ENCODE assay signal across 15 cellular contexts in the genomic region with DNA sequence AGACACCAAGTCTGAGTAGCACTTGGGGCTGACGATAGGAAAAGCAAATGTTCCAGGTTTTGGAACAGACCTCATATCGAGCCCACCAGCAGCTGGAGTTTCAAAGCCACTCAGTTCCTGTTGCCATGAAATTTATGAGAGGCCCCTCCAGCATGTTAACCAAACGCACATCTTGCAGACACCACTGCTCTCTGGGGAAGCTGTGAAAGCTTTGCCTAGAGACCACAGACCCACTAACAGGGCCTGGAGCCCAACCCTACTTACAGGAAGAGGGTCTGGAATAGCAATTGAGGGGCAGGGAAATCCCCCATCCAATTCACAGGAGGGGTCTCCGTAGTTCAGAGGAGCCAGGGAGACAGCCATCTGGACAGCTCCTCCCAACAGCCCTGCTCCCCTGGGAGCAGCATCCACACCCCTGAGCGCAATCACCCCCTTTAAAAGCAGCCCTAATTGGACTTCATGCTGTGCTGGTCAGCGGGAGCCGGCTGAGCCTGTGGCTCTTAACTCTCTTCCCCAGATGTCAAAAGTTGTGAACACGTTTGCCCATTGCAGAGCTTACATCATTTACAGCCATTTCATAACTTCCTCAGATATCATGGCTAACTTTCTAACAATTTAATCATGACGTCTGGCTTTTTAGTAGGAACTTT.
DNase-seq lines count a peak whose midpoint lies in the region; ATAC-seq and TF ChIP-seq lines count a peak whose summit lies in the region.
"Had no signal": no experiment of that assay in that cellular context is flagged by ENCODE, and none has a peak within 500 bp of the region (broad histone marks: within the 10 kb centered on the region; RNA-seq: fewer than 3 reads in every experiment).

No MANE protein-coding gene starts in this region.

- intact Hi-C loops in A673 (cut with micrococcal nuclease; ENCODE audit: unreplicated experiment): no loop called here

- no peaks in the 10 kb centered on the region for H3K36me3 ChIP-seq in A673 (ENCODE audit: insufficient read depth, low read length, poor library complexity, severe bottlenecking)
- H3K36me3 ChIP-seq: adrenal gland, gastroesophageal sphincter had no signal

- TF ChIP-seq CTCF in A673 (conservative IDR thresholded peaks at IDR 0.05; ENCODE audit: low read depth, low read length) (no peak), fibroblast of pulmonary artery (IDR thresholded peaks at IDR 0.05; ENCODE audit: low read length, missing control alignments) (no peak)

- CTCF ChIA-PET in A673 (lab: Charles Lee): no interaction called here

- DNase-seq in A673 (ENCODE audit: low spot score) (peak; percentile 52), GM03348 (ENCODE audit: low spot score) (peak; percentile 19), NCI-H524 treated with DMSO at 0.1 percent for 48 hours (lab: John Stamatoyannopoulos, UW) (peak; percentile 82), fibroblast of pulmonary artery (ENCODE audit: low read depth) (peak; percentile 11)
- DNase-seq in activated effector memory CD4-positive, alpha-beta T cell treated with anti-CD3 and anti-CD28 coated beads, Interleukin-2, amount 50 U/mL, for 16 hours: no peak
- DNase-seq: activated CD4-positive, alpha-beta T cell treated with anti-CD3 and anti-CD28 coated beads, Interleukin-2, amount 10 ng/mL, durations not matched to agents 24 days and 14 days; activated T-cell treated with anti-CD3 and anti-CD28 coated beads, Interleukin-2, amount 50 U/mL, for 4 hours; adrenal gland; Karpas-422; kidney had no signal

- H3K4me1 ChIP-seq in A673 (ENCODE audit: insufficient read depth, low read length, poor library complexity, severe bottlenecking): peaks cover 14% of the 10 kb centered on the region
- H3K4me1 ChIP-seq: adrenal gland, gastroesophageal sphincter had no signal

- no TSS peak for BruUV-seq in A673 (replicated peaks; lab: Mats Ljungman, UMichigan)

- no peak overlapping the region for H3K27ac ChIP-seq in A673 (ENCODE audit: low read depth, low read length, poor library complexity, severe bottlenecking)
- H3K27ac ChIP-seq: adrenal gland, gastroesophageal sphincter had no signal

- ATAC-seq in HG02759 (IDR thresholded peaks at IDR 0.05; ENCODE audit: unreplicated experiment) (no peak), HG03521 (IDR thresholded peaks at IDR 0.05; ENCODE audit: unreplicated experiment) (no peak), GM21528 (IDR thresholded peaks at IDR 0.05; ENCODE audit: low FRiP score, unreplicated experiment) (no peak)
- ATAC-seq: activated T-cell treated with anti-CD3 and anti-CD28 coated beads, Interleukin-2, amount 50 U/mL, for 4 hours; gastroesophageal sphincter; HCT116 had no signal

- POLR2A ChIA-PET in A673 (lab: Charles Lee; ENCODE audit: low non-redundant PET): no interaction called here

- H3K4me3 ChIP-seq in A673 (ENCODE audit: low read depth, low read length, poor library complexity, severe bottlenecking) (no peak overlapping the region), fibroblast of pulmonary artery (replicated peaks; ENCODE audit: low read depth, low read length) (no peak overlapping the region)
- H3K4me3 ChIP-seq: adrenal gland, gastroesophageal sphincter had no signal

- H3K27me3 ChIP-seq in A673 (replicated peaks; ENCODE audit: insufficient read depth, low read depth, low read length, poor library complexity): peaks cover 41% of the 10 kb centered on the region

- no peaks in the 10 kb centered on the region for H3K9me3 ChIP-seq in A673 (ENCODE audit: low read depth, low read length, poor library complexity, severe bottlenecking)
- H3K9me3 ChIP-seq: adrenal gland, gastroesophageal sphincter had no signal
